ENCODE assay signal across 17 cellular contexts in genomic region chr11:12289667-12290476, GRCh38.
A peak's percentile ranks its signal among the peaks of the same experiment; 100 is the strongest.
DNase-seq lines count a peak whose midpoint lies in the region; ATAC-seq and TF ChIP-seq lines count a peak whose summit lies in the region.
"Had no signal": no experiment of that assay in that cellular context is flagged by ENCODE, and none has a peak within 500 bp of the region (broad histone marks: within the 10 kb centered on the region; RNA-seq: fewer than 3 reads in every experiment).

No MANE protein-coding gene starts in this region.

- DNase-seq in stimulated activated naive CD8-positive, alpha-beta T cell treated with anti-CD3 and anti-CD28 coated beads, Interleukin-15, Interleukin-2, amounts not matched to agents 100 U/mL and 50 U/mL, for 24 hours, result no peak
- DNase-seq in left lobe of liver (ENCODE audit: low spot score) (peak; percentile 31), midbrain (lab: John Stamatoyannopoulos, UW) (no peak)
- DNase-seq: activated gamma-delta T cell treated with Interleukin-2 at 50 U/mL for 16 hours; central memory CD4-positive, alpha-beta T cell; left colon; NCI-H1417 treated with DMSO at 0.1 percent for 48 hours; NCI-H2171; T-cell had no signal

- H3F3A ChIP-seq in Loucy (ENCODE audit: low read depth), result no peaks in the 10 kb centered on the region

- H3K9me3 Mint-ChIP-seq in stimulated activated naive CD8-positive, alpha-beta T cell treated with anti-CD3 and anti-CD28 coated beads, Interleukin-15, Interleukin-2, amounts not matched to agents 100 ng/mL and 50 ng/mL, for 24 hours, result no peaks in the 10 kb centered on the region
- H3K9me3 Mint-ChIP-seq: T-cell had no signal

- H3K27ac Mint-ChIP-seq in stimulated activated naive CD8-positive, alpha-beta T cell treated with anti-CD3 and anti-CD28 coated beads, Interleukin-15, Interleukin-2, amounts not matched to agents 100 ng/mL and 50 ng/mL, for 24 hours, result peak overlapping the region; percentile 39
- H3K27ac Mint-ChIP-seq: T-cell had no signal

- H3K9me3 ChIP-seq in Loucy (ENCODE audit: insufficient read depth, low read depth, low read length), result no peaks in the 10 kb centered on the region

- peak overlapping the region; percentile 4 for H3K4me3 ChIP-seq in Loucy (ENCODE audit: low read length, poor library complexity, severe bottlenecking)
- H3K4me3 ChIP-seq: smooth muscle cell had no signal

- H3K79me2 ChIP-seq in Loucy (ENCODE audit: insufficient read depth, low read length), result no peaks in the 10 kb centered on the region

- ATAC-seq in stimulated activated naive CD8-positive, alpha-beta T cell treated with anti-CD3 and anti-CD28 coated beads, Interleukin-15, Interleukin-2, amounts not matched to agents 100 U/mL and 50 U/mL, for 24 hours, result no peak
- ATAC-seq in left lobe of liver, result no peak
- no peak for ATAC-seq in HG02981 (IDR thresholded peaks at IDR 0.05; ENCODE audit: unreplicated experiment)
- ATAC-seq in HG03520 (IDR thresholded peaks at IDR 0.05; ENCODE audit: unreplicated experiment), result no peak
- ATAC-seq: esophagus mucosa, Right ventricle myocardium inferior had no signal

- no peaks in the 10 kb centered on the region for H3K27me3 Mint-ChIP-seq in stimulated activated naive CD8-positive, alpha-beta T cell treated with anti-CD3 and anti-CD28 coated beads, Interleukin-15, Interleukin-2, amounts not matched to agents 100 ng/mL and 50 ng/mL, for 24 hours
- H3K27me3 Mint-ChIP-seq: T-cell had no signal

- H3K27me3 ChIP-seq in Loucy (ENCODE audit: insufficient read depth, low read length, poor library complexity, severe bottlenecking), result no peaks in the 10 kb centered on the region

- H2AFZ ChIP-seq in Loucy (ENCODE audit: low read length), result no peak overlapping the region

- H3K4me1 ChIP-seq in Loucy (ENCODE audit: insufficient read depth, low read length, poor library complexity, severe bottlenecking), result peaks cover 23% of the 10 kb centered on the region

- H3K4me3 Mint-ChIP-seq in stimulated activated naive CD8-positive, alpha-beta T cell treated with anti-CD3 and anti-CD28 coated beads, Interleukin-15, Interleukin-2, amounts not matched to agents 100 ng/mL and 50 ng/mL, for 24 hours, result no peak overlapping the region
- H3K4me3 Mint-ChIP-seq: neural crest cell, T-cell had no signal

- no peaks in the 10 kb centered on the region for H3K9me2 ChIP-seq in Loucy (replicated peaks; ENCODE audit: low read depth, low read length)

- H3K36me3 ChIP-seq in Loucy (ENCODE audit: insufficient read depth, low read length), result no peaks in the 10 kb centered on the region

- TF ChIP-seq CTCF in Loucy (conservative IDR thresholded peaks at IDR 0.05; ENCODE audit: low read length), result no peak

- no peaks in the 10 kb centered on the region for H3K36me3 Mint-ChIP-seq in stimulated activated naive CD8-positive, alpha-beta T cell treated with anti-CD3 and anti-CD28 coated beads, Interleukin-15, Interleukin-2, amounts not matched to agents 100 ng/mL and 50 ng/mL, for 24 hours (ENCODE audit: low read depth)

- H3K9ac ChIP-seq in Loucy (ENCODE audit: low read depth, low read length, poor library complexity, severe bottlenecking), result no peak overlapping the region

- H3K4me1 Mint-ChIP-seq in stimulated activated naive CD8-positive, alpha-beta T cell treated with anti-CD3 and anti-CD28 coated beads, Interleukin-15, Interleukin-2, amounts not matched to agents 100 ng/mL and 50 ng/mL, for 24 hours (ENCODE audit: low read depth), result peaks cover 5% of the 10 kb centered on the region

- H3K4me2 ChIP-seq in Loucy (ENCODE audit: low read depth, low read length, poor library complexity, severe bottlenecking), result peak overlapping the region; percentile 36
- H3K4me2 ChIP-seq: smooth muscle cell had no signal

- H4K20me1 ChIP-seq in Loucy (ENCODE audit: insufficient read depth, low read length, poor library complexity, severe bottlenecking), result no peaks in the 10 kb centered on the region
